30 cellular contexts compared by ENCODE assay signal in the genomic region with DNA sequence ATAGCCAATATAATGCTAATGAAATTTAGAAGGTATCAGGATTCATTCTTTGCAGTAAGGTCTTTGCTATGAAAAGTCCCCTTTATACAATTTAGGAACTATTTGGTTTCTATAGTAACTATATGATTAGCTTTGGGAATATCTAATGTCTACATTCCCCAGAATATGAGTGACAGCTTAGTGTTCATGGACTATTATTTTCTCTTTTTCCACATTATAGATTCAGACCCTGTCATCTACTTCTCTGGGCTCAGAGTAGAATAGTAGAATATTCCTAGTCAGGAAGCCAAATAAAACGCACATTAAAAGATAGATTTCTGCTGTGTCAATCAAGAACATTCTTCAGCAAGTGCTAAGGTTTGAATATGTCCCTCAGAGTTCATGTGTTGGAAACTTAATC. TPM values are rescaled to one million over a fixed set of nuclear protein-coding genes. Genes with fewer than 3 reads are reported as not detected.
"Had no signal": no experiment of that assay in that cellular context is flagged by ENCODE, and none has a peak within 500 bp of the region (broad histone marks: within the 10 kb centered on the region; RNA-seq: fewer than 3 reads in every experiment).

No MANE protein-coding gene starts in this region.

- H3K79me2 ChIP-seq: parathyroid adenoma had no signal

- H3K27me3 ChIP-seq: neutrophil, ovary, right lobe of liver, sigmoid colon, stomach, thyroid gland, tibial nerve, upper lobe of left lung, vagina had no signal

- H2AFZ ChIP-seq: parathyroid adenoma had no signal

- H3K27ac Mint-ChIP-seq: naive thymus-derived CD8-positive, alpha-beta T cell; nephron; progenitor cell of endocrine pancreas; stimulated activated effector memory CD8-positive, alpha-beta T cell treated with anti-CD3 and anti-CD28 coated beads, Interleukin-12 subunit alpha, Interleukin-12 subunit beta, amount 100 ng/mL, for 72 hours; stimulated activated naive B cell treated with anti-CD40 and anti-IgM and Interleukin-4, amounts not matched to agents 10 μg/mL and 1 μg/mL and 100 μg/mL, for 72 hours; stimulated activated naive CD8-positive, alpha-beta T cell treated with anti-CD3 and anti-CD28 coated beads, Interleukin-15, Interleukin-2, amounts not matched to agents 100 ng/mL and 50 ng/mL, for 24 hours had no signal

- H3K4me3 Mint-ChIP-seq: naive thymus-derived CD8-positive, alpha-beta T cell; nephron; neural crest cell; stimulated activated effector memory CD8-positive, alpha-beta T cell treated with anti-CD3 and anti-CD28 coated beads, Interleukin-12 subunit alpha, Interleukin-12 subunit beta, amount 100 ng/mL, for 72 hours; stimulated activated naive B cell treated with anti-CD40 and anti-IgM and Interleukin-4, amounts not matched to agents 10 μg/mL and 1 μg/mL and 100 μg/mL, for 72 hours; stimulated activated naive CD8-positive, alpha-beta T cell treated with anti-CD3 and anti-CD28 coated beads, Interleukin-15, Interleukin-2, amounts not matched to agents 100 ng/mL and 50 ng/mL, for 24 hours had no signal

- H3K36me3 Mint-ChIP-seq: stimulated activated effector memory CD8-positive, alpha-beta T cell treated with anti-CD3 and anti-CD28 coated beads, Interleukin-12 subunit alpha, Interleukin-12 subunit beta, amount 100 ng/mL, for 72 hours; stimulated activated naive B cell treated with anti-CD40 and anti-IgM and Interleukin-4, amounts not matched to agents 10 μg/mL and 1 μg/mL and 100 μg/mL, for 72 hours had no signal

- ATAC-seq: naive thymus-derived CD8-positive, alpha-beta T cell; psoas muscle; right cardiac atrium; right lobe of liver; stimulated activated effector memory CD8-positive, alpha-beta T cell treated with anti-CD3 and anti-CD28 coated beads, Interleukin-12 subunit alpha, Interleukin-12 subunit beta, amount 100 ng/mL, for 72 hours; stimulated activated naive B cell treated with anti-CD40 and anti-IgM and Interleukin-4, amounts not matched to agents 10 μg/mL and 1 μg/mL and 100 μg/mL, for 72 hours had no signal

- H3K27ac ChIP-seq: neutrophil, ovary, parathyroid adenoma, psoas muscle, right lobe of liver, sigmoid colon, stomach, thoracic aorta, thyroid gland, tibial nerve, upper lobe of left lung, vagina had no signal

- H3K4me3 ChIP-seq: ovary, psoas muscle, right lobe of liver, sigmoid colon, stomach, thoracic aorta, thyroid gland, tibial nerve, upper lobe of left lung, vagina had no signal

- H3K4me1 Mint-ChIP-seq: naive thymus-derived CD8-positive, alpha-beta T cell; neural crest cell; stimulated activated effector memory CD8-positive, alpha-beta T cell treated with anti-CD3 and anti-CD28 coated beads, Interleukin-12 subunit alpha, Interleukin-12 subunit beta, amount 100 ng/mL, for 72 hours; stimulated activated naive B cell treated with anti-CD40 and anti-IgM and Interleukin-4, amounts not matched to agents 10 μg/mL and 1 μg/mL and 100 μg/mL, for 72 hours had no signal

- H3K4me1 ChIP-seq: parathyroid adenoma, psoas muscle, right lobe of liver, sigmoid colon, stomach, thyroid gland, tibial nerve, upper lobe of left lung, vagina had no signal

- H3K36me3 ChIP-seq: neutrophil, ovary, right lobe of liver, sigmoid colon, stomach, thoracic aorta, thyroid gland, tibial nerve, upper lobe of left lung, vagina had no signal

- DNase-seq: naive thymus-derived CD8-positive, alpha-beta T cell; nucleus accumbens; ovary; posterior cingulate gyrus; psoas muscle; right cardiac atrium; right lobe of liver; sigmoid colon; small intestine; stimulated activated CD4-positive, alpha-beta T cell treated with anti-CD3 and anti-CD28 coated beads, Interleukin-15, amount 100 ng/mL, for 24 hours; stimulated activated CD4-positive, alpha-beta T cell treated with anti-CD3 and anti-CD28 coated beads, Interleukin-2, amount 100 ng/mL, for 24 hours; stimulated activated CD4-positive, alpha-beta T cell treated with anti-CD3 and anti-CD28 coated beads, Interleukin-2, amount 100 ng/mL, for 48 hours; stimulated activated CD4-positive, alpha-beta T cell treated with anti-CD3 and anti-CD28 coated beads, Interleukin-4, amount 100 ng/mL, for 24 hours; stimulated activated naive B cell treated with anti-CD40 and anti-IgM and Interleukin-4, amounts not matched to agents 10 μg/mL and 1 μg/mL and 100 μg/mL, for 72 hours; stimulated activated naive CD4-positive, alpha-beta T cell treated with Interleukin-2 at 50 U/mL for 16 hours; stomach; thyroid gland; trophoblast cell; upper lobe of left lung had no signal

- H3K9me3 Mint-ChIP-seq: nephron, neural crest cell had no signal

- H3K27me3 Mint-ChIP-seq: naive thymus-derived CD8-positive, alpha-beta T cell; progenitor cell of endocrine pancreas; stimulated activated naive B cell treated with anti-CD40 and anti-IgM and Interleukin-4, amounts not matched to agents 10 μg/mL and 1 μg/mL and 100 μg/mL, for 72 hours; stimulated activated naive CD8-positive, alpha-beta T cell treated with anti-CD3 and anti-CD28 coated beads, Interleukin-15, Interleukin-2, amounts not matched to agents 100 ng/mL and 50 ng/mL, for 24 hours had no signal

RNA-seq across cellular contexts. Expression of a gene that starts 26.1 kb away (rescaled TPM):
- total RNA-seq: neural crest cell, renal cortical epithelial cell had no signal
